8 cellular contexts compared by ENCODE assay signal in the genomic region with DNA sequence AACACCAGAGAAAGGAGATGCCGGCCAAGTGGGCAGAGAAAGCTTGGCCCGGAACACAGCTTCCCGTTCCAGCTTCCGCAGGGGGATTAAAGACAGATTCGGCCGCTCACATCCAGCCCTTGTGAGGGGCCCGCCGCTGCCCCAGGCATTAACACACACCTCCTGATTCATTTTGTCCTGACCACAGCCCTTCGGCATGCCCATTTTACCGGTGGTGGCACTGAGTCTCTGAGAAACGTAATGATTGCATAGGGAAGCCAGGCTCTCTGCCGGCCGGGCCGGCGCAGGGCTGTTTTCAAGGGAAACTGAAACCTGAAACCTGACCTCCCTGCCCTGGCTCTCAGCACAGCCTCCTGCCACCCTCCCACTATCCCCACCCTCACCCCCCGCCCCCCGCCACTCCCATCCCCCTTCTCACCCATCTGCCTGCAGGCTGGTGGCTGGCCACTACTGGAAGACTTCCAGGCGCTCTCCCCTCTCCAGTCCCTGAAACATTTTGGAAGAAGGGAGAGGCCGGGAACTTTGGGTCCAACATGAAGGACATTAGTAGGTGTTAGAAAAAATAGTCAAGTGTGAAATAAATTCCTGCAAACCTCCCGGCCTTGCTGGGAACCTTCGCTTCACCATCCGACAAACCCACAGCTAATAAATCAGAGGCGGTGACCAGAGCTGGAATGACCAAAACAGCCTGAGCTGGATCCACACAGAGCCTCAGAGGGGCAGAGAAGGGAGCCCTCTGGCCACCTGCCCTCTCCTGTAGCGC.
DNase-seq lines count a peak whose midpoint lies in the region; ATAC-seq and TF ChIP-seq lines count a peak whose summit lies in the region.

No MANE protein-coding gene starts in this region.

- H3K36me3 Mint-ChIP-seq in glutamatergic neuron (ENCODE audit: unreplicated experiment): no peaks in the 10 kb centered on the region
- H3K36me3 Mint-ChIP-seq in T-helper 2 cell treated with Interferon-gamma antibody and Interleukin-4, amounts not matched to agents 5 μg/mL and 100 μg/mL, for 36 hours (ENCODE audit: low read depth): no peaks in the 10 kb centered on the region

- peaks cover 5% of the 10 kb centered on the region for H3K27me3 Mint-ChIP-seq in glutamatergic neuron (ENCODE audit: unreplicated experiment)
- no peaks in the 10 kb centered on the region for H3K27me3 Mint-ChIP-seq in T-helper 2 cell treated with Interferon-gamma antibody and Interleukin-4, amounts not matched to agents 5 μg/mL and 100 μg/mL, for 36 hours (ENCODE audit: low read depth)

- H3K9me3 Mint-ChIP-seq in glutamatergic neuron (ENCODE audit: unreplicated experiment): no peaks in the 10 kb centered on the region
- H3K9me3 Mint-ChIP-seq in T-helper 2 cell treated with Interferon-gamma antibody and Interleukin-4, amounts not matched to agents 5 μg/mL and 100 μg/mL, for 36 hours: no peaks in the 10 kb centered on the region

- peak overlapping the region; percentile 22 for H3K27ac Mint-ChIP-seq in glutamatergic neuron (ENCODE audit: unreplicated experiment)
- H3K27ac Mint-ChIP-seq in T-helper 2 cell treated with Interferon-gamma antibody and Interleukin-4, amounts not matched to agents 5 μg/mL and 100 μg/mL, for 36 hours: no peak overlapping the region

- no peak overlapping the region for H3K27ac ChIP-seq in AG04450 (ENCODE audit: low read depth, low read length)
- H3K27ac ChIP-seq in SJCRH30: no peak overlapping the region
- peak overlapping the region; percentile 40 for H3K27ac ChIP-seq in rectal smooth muscle tissue (ENCODE audit: low read depth, low read length)

- peaks cover 4% of the 10 kb centered on the region for H3K4me1 Mint-ChIP-seq in glutamatergic neuron (ENCODE audit: low read depth, unreplicated experiment)
- peaks cover 12% of the 10 kb centered on the region for H3K4me1 Mint-ChIP-seq in T-helper 2 cell treated with Interferon-gamma antibody and Interleukin-4, amounts not matched to agents 5 μg/mL and 100 μg/mL, for 36 hours (ENCODE audit: low read depth)

- H3K4me1 ChIP-seq in HAP-1 (peaks cover 25% of the 10 kb centered on the region), SJCRH30 (0 out of 2 replicates have a peak, but pooled peaks cover 2% of the 10 kb centered on the region), rectal smooth muscle tissue (ENCODE audit: control insufficient read depth, insufficient read depth, low read length) (no peaks in the 10 kb centered on the region)

- H3K27me3 ChIP-seq in AG04450 (ENCODE audit: control insufficient read depth, insufficient read depth, low read length): peaks cover 3% of the 10 kb centered on the region
- H3K27me3 ChIP-seq in HAP-1 (ENCODE audit: low read depth): no peaks in the 10 kb centered on the region
- H3K27me3 ChIP-seq in SJCRH30: no peaks in the 10 kb centered on the region
- H3K27me3 ChIP-seq in rectal smooth muscle tissue (ENCODE audit: control insufficient read depth, insufficient read depth, low read length): no peaks in the 10 kb centered on the region

- H3K4me3 ChIP-seq in AG04450 (ENCODE audit: low read depth, low read length) (peak overlapping the region; percentile 38), HAP-1 (no peak overlapping the region), SJCRH30 (peak overlapping the region; percentile 19), rectal smooth muscle tissue (ENCODE audit: low read length) (peak overlapping the region; percentile 59)

- H3K9ac ChIP-seq in rectal smooth muscle tissue (ENCODE audit: low read length): no peak overlapping the region

- H3K4me3 Mint-ChIP-seq in glutamatergic neuron (ENCODE audit: unreplicated experiment): no peak overlapping the region
- no peak overlapping the region for H3K4me3 Mint-ChIP-seq in T-helper 2 cell treated with Interferon-gamma antibody and Interleukin-4, amounts not matched to agents 5 μg/mL and 100 μg/mL, for 36 hours

- CTCF ChIA-PET in AG04450 (lab: Charles Lee): interaction anchor here (1.0 to 1.3 kb wide), 2 partner anchors 9 to 45 kb away, joined by 3 to 4 read pairs; no protein-coding TSS in a partner anchor

- no peak for TF ChIP-seq CTCF in AG04450 (IDR thresholded peaks at IDR 0.05; ENCODE audit: low read depth, low read length)
- no peak for TF ChIP-seq CTCF in glutamatergic neuron (IDR thresholded peaks at IDR 0.05; ENCODE audit: partially characterized antibody, unreplicated experiment)

- POLR2A ChIA-PET in AG04450 (lab: Yijun Ruan, JAX): interaction anchor here (0.6 to 1.1 kb wide), 4 partner anchors 9 to 132 kb away, joined by 3 to 6 read pairs (median 3); no protein-coding TSS in a partner anchor

- no peak for DNase-seq in AG04450 (ENCODE audit: low read depth, low spot score)
- peak; percentile 64 to 81 for DNase-seq in HAP-1 (ENCODE audit: low spot score in 2 of 2)
- peak; percentile 63 to 70 for DNase-seq in SJCRH30
- peak; percentile 58 for DNase-seq in glutamatergic neuron
- DNase-seq in T-helper 2 cell treated with Interferon-gamma antibody and Interleukin-4, amounts not matched to agents 5 μg/mL and 100 μg/mL, for 36 hours (ENCODE audit: low spot score): no peak
- DNase-seq in activated effector memory CD4-positive, alpha-beta T cell treated with anti-CD3 and anti-CD28 coated beads, Interleukin-2, amount 50 U/mL, for 16 hours: no peak

- ATAC-seq in HG02884 (IDR thresholded peaks at IDR 0.05; ENCODE audit: unreplicated experiment): no peak

- H3K9me3 ChIP-seq in AG04450 (ENCODE audit: control insufficient read depth, insufficient read depth, low read length) (peaks cover 4% of the 10 kb centered on the region; the same call in 1 of the 2 replicates), HAP-1 (no peaks in the 10 kb centered on the region), SJCRH30 (replicated peaks) (no peaks in the 10 kb centered on the region)

- in situ Hi-C loops in HAP-1 (cut with MboI; ENCODE audit: low sequenced_read_pairs): no loop called here

- H3K36me3 ChIP-seq in HAP-1 (replicated peaks) (no peaks in the 10 kb centered on the region; the same call in 1 of the 2 replicates), SJCRH30 (no peaks in the 10 kb centered on the region), rectal smooth muscle tissue (ENCODE audit: control insufficient read depth, insufficient read depth, low read length) (no peaks in the 10 kb centered on the region)

Comparison
In these comparisons a context has a peak if more than half of its experiments do, and no peak if none do; other contexts are left out.
1. DNase-seq: peak in HAP-1 (2 of 2), SJCRH30 (2 of 2) and glutamatergic neuron (single experiment); none in AG04450 (single experiment), T-helper 2 cell treated with Interferon-gamma antibody and Interleukin-4, amounts not matched to agents 5 μg/mL and 100 μg/mL, for 36 hours (single experiment) and activated effector memory CD4-positive, alpha-beta T cell treated with anti-CD3 and anti-CD28 coated beads, Interleukin-2, amount 50 U/mL, for 16 hours (single experiment).